8 cellular contexts compared by ENCODE assay signal in the genomic region with DNA sequence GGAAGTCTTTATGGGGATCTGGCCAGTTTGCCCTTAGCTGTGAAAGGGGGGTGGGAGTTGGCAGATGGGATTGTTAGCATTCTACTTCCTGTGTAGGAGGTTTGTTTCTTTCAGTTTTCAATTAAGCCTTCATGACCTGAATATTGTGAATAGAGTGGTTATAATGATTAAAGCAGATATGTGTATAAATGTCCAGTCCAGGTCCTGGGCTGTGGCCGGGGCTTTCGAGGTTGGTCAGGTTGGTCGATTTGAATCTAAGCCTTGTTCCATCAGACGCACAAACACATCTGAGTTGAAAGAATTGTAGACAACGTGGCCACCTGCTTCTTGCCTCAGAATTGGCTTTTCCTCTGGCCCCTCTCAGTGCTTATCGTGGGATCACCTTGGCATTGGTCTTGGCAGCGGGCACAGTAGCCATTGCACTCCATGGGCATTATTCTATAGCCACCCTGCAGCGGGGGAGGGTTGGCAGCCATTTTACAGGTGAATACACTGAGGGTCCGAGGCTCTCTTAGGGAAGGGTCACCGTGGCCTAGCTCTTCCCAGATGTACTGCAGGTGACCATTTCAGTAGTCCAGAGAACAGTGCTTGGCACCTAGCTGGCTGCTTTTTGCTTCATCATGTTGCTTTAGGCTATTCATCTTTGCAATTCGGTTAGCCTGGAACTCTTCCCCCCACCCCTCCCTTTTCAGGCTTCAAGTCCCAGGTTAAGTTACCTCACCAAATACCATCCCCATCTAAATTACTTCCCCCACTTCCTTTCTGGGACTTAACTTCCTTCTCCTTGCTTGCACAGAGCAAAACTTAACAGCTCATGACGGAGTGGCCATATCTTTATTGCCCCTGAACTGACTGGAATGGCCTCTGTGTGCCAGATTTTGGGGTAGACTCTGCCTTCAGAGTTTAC. TPM values are rescaled to one million over a fixed set of nuclear protein-coding genes. Genes with fewer than 3 reads are reported as not detected.
A peak's percentile ranks its signal among the peaks of the same experiment; 100 is the strongest.
DNase-seq lines count a peak whose midpoint lies in the region; ATAC-seq and TF ChIP-seq lines count a peak whose summit lies in the region.

No MANE protein-coding gene starts in this region.

- H3K9me3 Mint-ChIP-seq in dendritic cell treated with granulocyte-macrophage colony-stimulating factor and Interleukin-4, amounts not matched to agents 40 ng/mL and 50 ng/mL, for 4 days, result no peaks in the 10 kb centered on the region
- no peaks in the 10 kb centered on the region for H3K9me3 Mint-ChIP-seq in naive thymus-derived CD8-positive, alpha-beta T cell

- peak overlapping the region; percentile 72 for H3K9ac ChIP-seq in NT2/D1 (ENCODE audit: insufficient read length, low read depth)

- no peak for TF ChIP-seq CTCF in right atrium auricular region (IDR thresholded peaks at IDR 0.05)

- H3K27me3 ChIP-seq in right atrium auricular region (no peaks in the 10 kb centered on the region), NT2/D1 (ENCODE audit: insufficient read depth, insufficient read length) (no peaks in the 10 kb centered on the region)

- ATAC-seq in Right ventricle myocardium inferior (no peak), HG02973 (IDR thresholded peaks at IDR 0.05; ENCODE audit: unreplicated experiment) (no peak), HG02588 (IDR thresholded peaks at IDR 0.05; ENCODE audit: unreplicated experiment) (no peak)
- no peak for ATAC-seq in naive thymus-derived CD8-positive, alpha-beta T cell

- POLR2A ChIA-PET in naive thymus-derived CD8-positive, alpha-beta T cell (lab: Charles Lee), result interaction anchor here (0.6 to 3.7 kb wide), 9 partner anchors 9 to 879 kb away, joined by 3 to 30 read pairs (median 8); partner anchors contain the start of genes B4GALT5, PEDS1, SLC9A8 and SPATA2

- H3K36me3 Mint-ChIP-seq in dendritic cell treated with granulocyte-macrophage colony-stimulating factor and Interleukin-4, amounts not matched to agents 40 ng/mL and 50 ng/mL, for 4 days (ENCODE audit: low read depth), result peaks cover 62% of the 10 kb centered on the region
- peaks cover 0 to 27% (median 5%) of the 10 kb centered on the region in 3 donors for H3K36me3 Mint-ChIP-seq in naive thymus-derived CD8-positive, alpha-beta T cell

- intact Hi-C loops in Right ventricle myocardium inferior (cut with DNase I), result no loop called here
- intact Hi-C loops in dendritic cell treated with granulocyte-macrophage colony-stimulating factor and Interleukin-4, amounts not matched to agents 40 ng/mL and 50 ng/mL, for 4 days (cut with micrococcal nuclease), result loop anchor here (2.0 kb wide), 1 partner anchor 22 kb away; the partner anchor contains the start of gene SPATA2

- H3K27ac ChIP-seq in right atrium auricular region, result peak overlapping the region; percentile 96 to 99

- peak overlapping the region; percentile 99 to 100 for H3K4me3 ChIP-seq in right atrium auricular region
- peak overlapping the region; percentile 65 for H3K4me3 ChIP-seq in NT2/D1 (ENCODE audit: insufficient read length, low read depth)

- H3K4me1 ChIP-seq in right atrium auricular region (peaks cover 0 to 40% of the 10 kb centered on the region in 2 donors), NT2/D1 (ENCODE audit: insufficient read depth, insufficient read length) (peaks cover 11% of the 10 kb centered on the region)

- H3K27me3 Mint-ChIP-seq in dendritic cell treated with granulocyte-macrophage colony-stimulating factor and Interleukin-4, amounts not matched to agents 40 ng/mL and 50 ng/mL, for 4 days, result no peaks in the 10 kb centered on the region
- no peaks in the 10 kb centered on the region for H3K27me3 Mint-ChIP-seq in naive thymus-derived CD8-positive, alpha-beta T cell

- H3K9me3 ChIP-seq in right atrium auricular region (no peaks in the 10 kb centered on the region), NT2/D1 (ENCODE audit: insufficient read depth, low read length) (no peaks in the 10 kb centered on the region)

- DNase-seq in right atrium auricular region (ENCODE audit: low spot score) (no peak), Right ventricle myocardium inferior (ENCODE audit: missing footprints) (no peak), NT2/D1 (ENCODE audit: low read depth, low spot score) (no peak), NCI-H748 (lab: John Stamatoyannopoulos, UW; ENCODE audit: unreplicated experiment) (no peak)
- peak in 2 of 10 donors; percentile 22 to 27 for DNase-seq in naive thymus-derived CD8-positive, alpha-beta T cell

- H3K4me1 Mint-ChIP-seq in dendritic cell treated with granulocyte-macrophage colony-stimulating factor and Interleukin-4, amounts not matched to agents 40 ng/mL and 50 ng/mL, for 4 days (ENCODE audit: low read depth), result peaks cover 67% of the 10 kb centered on the region
- H3K4me1 Mint-ChIP-seq in naive thymus-derived CD8-positive, alpha-beta T cell, result peaks cover 34 to 70% (median 62%) of the 10 kb centered on the region in 4 donors

- peaks cover 10% of the 10 kb centered on the region for H3K36me3 ChIP-seq in right atrium auricular region
- H3K36me3 ChIP-seq in NT2/D1 (ENCODE audit: insufficient read depth, insufficient read length, low read length), result peaks cover 38% of the 10 kb centered on the region

- H3K27ac Mint-ChIP-seq in dendritic cell treated with granulocyte-macrophage colony-stimulating factor and Interleukin-4, amounts not matched to agents 40 ng/mL and 50 ng/mL, for 4 days, result peak overlapping the region; percentile 97
- H3K27ac Mint-ChIP-seq in naive thymus-derived CD8-positive, alpha-beta T cell, result peak overlapping the region; percentile 93 to 98 (median 96)

- peak overlapping the region; percentile 95 for H3K4me3 Mint-ChIP-seq in dendritic cell treated with granulocyte-macrophage colony-stimulating factor and Interleukin-4, amounts not matched to agents 40 ng/mL and 50 ng/mL, for 4 days
- H3K4me3 Mint-ChIP-seq in naive thymus-derived CD8-positive, alpha-beta T cell, result peak overlapping the region; percentile 92 to 99 (median 98)

RNA-seq across cellular contexts. Expression of gene RNF114, which starts 1.1 kb away (rescaled TPM):
- total RNA-seq in right atrium auricular region (100 to 1,000 TPM in 1 of 2 donors, 10 to 100 TPM in 1; 40.2 to 117 TPM), Right ventricle myocardium inferior (47.6 TPM)
- 100 to 1,000 TPM; 104 to 105 TPM for total RNA-seq in naive thymus-derived CD8-positive, alpha-beta T cell
- polyA plus RNA-seq in naive thymus-derived CD8-positive, alpha-beta T cell, result 100 to 1,000 TPM; 123 to 133 (median 123) TPM

RNA-seq across cellular contexts. Expression of gene SPATA2, which starts 21.9 kb away (rescaled TPM):
- total RNA-seq in right atrium auricular region, result 1 to 10 TPM; 5.0 to 6.1 TPM
- total RNA-seq in Right ventricle myocardium inferior, result 8.0 TPM
- total RNA-seq in naive thymus-derived CD8-positive, alpha-beta T cell, result 1 to 10 TPM; 8.0 to 9.0 TPM
- polyA plus RNA-seq in naive thymus-derived CD8-positive, alpha-beta T cell, result 1 to 10 TPM; 1.7 to 5.7 (median 2.0) TPM

RNA-seq across cellular contexts. Expression of gene SNAI1, which starts 45.5 kb away (rescaled TPM):
- total RNA-seq in right atrium auricular region (1 to 10 TPM; 4.3 to 4.4 TPM), Right ventricle myocardium inferior (0.73 TPM)
- 1 to 10 TPM in 1 of 2 experiments, under 1 TPM in 1; 0.82 to 1.5 TPM for total RNA-seq in naive thymus-derived CD8-positive, alpha-beta T cell
- under 1 TPM in 2 of 3 donors, not detected in 1; 0.25 to 0.64 TPM for polyA plus RNA-seq in naive thymus-derived CD8-positive, alpha-beta T cell
